Comparison of ENCODE assay signal across 10 cellular contexts in the genomic region with DNA sequence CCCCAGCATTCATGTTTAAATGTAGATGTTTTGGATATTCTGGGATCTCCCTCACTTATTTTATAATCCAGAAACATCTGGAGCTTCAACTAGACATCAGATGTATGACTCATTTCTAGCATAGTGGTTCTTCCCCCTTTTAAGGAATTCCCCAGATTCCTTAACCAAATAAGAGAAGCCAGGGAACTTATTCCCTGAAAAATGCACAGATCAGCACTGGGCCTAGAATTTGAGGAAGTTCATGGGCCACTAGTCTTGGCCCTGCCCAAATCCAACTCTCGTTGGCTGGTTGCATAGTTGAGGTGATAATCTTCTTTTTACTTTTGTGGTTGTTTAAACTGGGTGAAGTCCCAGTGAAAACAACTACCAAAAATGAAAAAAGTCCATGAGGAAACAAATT. TPM values are rescaled to one million over a fixed set of nuclear protein-coding genes. Genes with fewer than 3 reads are reported as not detected.
DNase-seq lines count a peak whose midpoint lies in the region; ATAC-seq and TF ChIP-seq lines count a peak whose summit lies in the region.
"Had no signal": no experiment of that assay in that cellular context is flagged by ENCODE, and none has a peak within 500 bp of the region (broad histone marks: within the 10 kb centered on the region; RNA-seq: fewer than 3 reads in every experiment).

No MANE protein-coding gene starts in this region.

- no peak overlapping the region for H3K4me3 Mint-ChIP-seq in CD8-positive, alpha-beta T cell
- H3K4me3 Mint-ChIP-seq: activated B cell treated with CpG ODN at 0.5 μM for 24 hours had no signal

- peak in 1 of 2 experiments; percentile 70 for DNase-seq in SJSA1 (ENCODE audit: low read depth in 1 of 2, low spot score in 2 of 2)
- DNase-seq in fibroblast of the aortic adventitia (ENCODE audit: low read depth), result peak; percentile 97
- DNase-seq in spleen, result no peak
- DNase-seq in HT-29 (ENCODE audit: low spot score), result no peak
- DNase-seq in OCI-M1 (lab: John Stamatoyannopoulos, UW), result no peak
- no peak for DNase-seq in midbrain (lab: John Stamatoyannopoulos, UW)
- no peak for DNase-seq in CD8-positive, alpha-beta T cell
- DNase-seq: activated B cell treated with CpG ODN at 0.5 μM for 24 hours, NCI-H1417 treated with DMSO at 0.1 percent for 48 hours had no signal

- peak overlapping the region; percentile 44 for H3K27ac ChIP-seq in SJSA1
- H3K27ac ChIP-seq in spleen, result peak overlapping the region in 5 of 8 donors; percentile 1 to 41 (median 33)
- no peak overlapping the region for H3K27ac ChIP-seq in CD8-positive, alpha-beta T cell (ENCODE audit: low read depth, low read length)

- CTCF ChIA-PET in CD8-positive, alpha-beta T cell (lab: Charles Lee), result no interaction called here

- H3K9me3 Mint-ChIP-seq in CD8-positive, alpha-beta T cell, result no peaks in the 10 kb centered on the region
- H3K9me3 Mint-ChIP-seq: activated B cell treated with CpG ODN at 0.5 μM for 24 hours had no signal

- H3K27me3 Mint-ChIP-seq in CD8-positive, alpha-beta T cell (ENCODE audit: low read depth), result no peaks in the 10 kb centered on the region
- H3K27me3 Mint-ChIP-seq: activated B cell treated with CpG ODN at 0.5 μM for 24 hours had no signal

- peak; percentile 27 for ATAC-seq in GM18870 (IDR thresholded peaks at IDR 0.05; ENCODE audit: unreplicated experiment)
- ATAC-seq in CD8-positive, alpha-beta T cell, result no peak

- H3K36me3 ChIP-seq in SJSA1 (peaks cover 36% of the 10 kb centered on the region), spleen (peaks cover 0 to 61% (median 26%) of the 10 kb centered on the region in 6 donors)
- H3K36me3 ChIP-seq in CD8-positive, alpha-beta T cell (ENCODE audit: insufficient read depth, low read length), result no peaks in the 10 kb centered on the region

- no peak for TF ChIP-seq POLR2A in spleen (IDR thresholded peaks at IDR 0.05)

- H3K4me1 ChIP-seq in SJSA1 (replicated peaks) (peaks cover 57% of the 10 kb centered on the region), spleen (peaks cover 0 to 22% (median 2%) of the 10 kb centered on the region in 6 donors)
- H3K4me1 ChIP-seq in CD8-positive, alpha-beta T cell (ENCODE audit: insufficient read depth, low read length), result no peaks in the 10 kb centered on the region

- peaks cover 80% of the 10 kb centered on the region for H3K36me3 Mint-ChIP-seq in CD8-positive, alpha-beta T cell

- intact Hi-C loops in spleen (cut with DNase I; ENCODE audit: low total_unique reads), result no loop called here
- intact Hi-C loops in CD8-positive, alpha-beta T cell (cut with DNase I, micrococcal nuclease), result no loop called here

- H3K9me3 ChIP-seq in SJSA1 (replicated peaks) (no peaks in the 10 kb centered on the region), spleen (no peaks in the 10 kb centered on the region)
- no peaks in the 10 kb centered on the region for H3K9me3 ChIP-seq in CD8-positive, alpha-beta T cell (ENCODE audit: low read length)

- 32 to 66% (median 47%) methylated on average over 1 of the region's 1 CpG for WGBS in spleen, 5 donors

- no peak for TF ChIP-seq CTCF in fibroblast of the aortic adventitia (IDR thresholded peaks at IDR 0.05; ENCODE audit: insufficient read depth, low read length)
- TF ChIP-seq CTCF in spleen (IDR thresholded peaks at IDR 0.05 in 8 of 11, conservative IDR thresholded peaks at IDR 0.05 in 3 of 11), result no peak
- no peak for TF ChIP-seq CTCF in CD8-positive, alpha-beta T cell (IDR thresholded peaks at IDR 0.05)

- no peak overlapping the region for H3K27ac Mint-ChIP-seq in CD8-positive, alpha-beta T cell
- H3K27ac Mint-ChIP-seq: activated B cell treated with CpG ODN at 0.5 μM for 24 hours had no signal

- no peaks in the 10 kb centered on the region for H3K4me1 Mint-ChIP-seq in CD8-positive, alpha-beta T cell (ENCODE audit: low read depth)

- H3K4me3 ChIP-seq in SJSA1 (no peak overlapping the region), fibroblast of the aortic adventitia (ENCODE audit: low read depth, low read length) (no peak overlapping the region), spleen (no peak overlapping the region)
- H3K4me3 ChIP-seq in CD8-positive, alpha-beta T cell (ENCODE audit: low read depth, low read length), result no peak overlapping the region

- POLR2A ChIA-PET in CD8-positive, alpha-beta T cell (lab: Charles Lee), result no interaction called here

- H3K27me3 ChIP-seq in SJSA1 (replicated peaks) (no peaks in the 10 kb centered on the region), spleen (replicated peaks in 1 of 7) (no peaks in the 10 kb centered on the region)
- no peaks in the 10 kb centered on the region for H3K27me3 ChIP-seq in CD8-positive, alpha-beta T cell (ENCODE audit: insufficient read depth, low read length)

RNA-seq across cellular contexts. Expression of a gene that starts 20.4 kb away (rescaled TPM):
- total RNA-seq in SJSA1 (2014; rRNA removed; shearing (Covaris generic)), result 0.66 and 4.9 TPM in 2 replicates
- 39.3 and 47.8 TPM in 2 replicates for total RNA-seq in fibroblast of the aortic adventitia (ENCODE audit: low replicate concordance)
- 10 to 100 TPM in 1 of 7 donors, 1 to 10 TPM in 6; 1.8 to 18.7 (median 4.7) TPM for total RNA-seq in spleen
- polyA plus RNA-seq in spleen, result 10 to 100 TPM in 1 of 3 donors, 1 to 10 TPM in 2; 2.2 to 20.9 (median 6.2) TPM
- 79.2 and 102 TPM in 2 replicates for total RNA-seq in HT-29 (2014; rRNA removed; shearing (Covaris generic))
- not detected for total RNA-seq in CD8-positive, alpha-beta T cell
- total RNA-seq: activated B cell treated with CpG ODN at 0.5 μM for 24 hours had no signal

RNA-seq across cellular contexts. Expression of a gene that starts 39.4 kb away (rescaled TPM):
- not detected in 2 replicates for total RNA-seq in SJSA1 (2014; rRNA removed; shearing (Covaris generic))
- 115 and 152 TPM in 2 replicates for total RNA-seq in fibroblast of the aortic adventitia (ENCODE audit: low replicate concordance)
- total RNA-seq in spleen, result 10 to 100 TPM in 4 of 7 donors, 1 to 10 TPM in 3; 7.9 to 17.3 (median 11.3) TPM
- 10 to 100 TPM; 12.3 to 18.6 (median 16.0) TPM for polyA plus RNA-seq in spleen
- total RNA-seq in HT-29 (2014; rRNA removed; shearing (Covaris generic)), result 13.0 and 14.2 TPM in 2 replicates
- total RNA-seq in CD8-positive, alpha-beta T cell, result 1 to 10 TPM in 1 of 2 experiments, under 1 TPM in 1; 1.00 to 1.1 TPM
